In the genomic region with DNA sequence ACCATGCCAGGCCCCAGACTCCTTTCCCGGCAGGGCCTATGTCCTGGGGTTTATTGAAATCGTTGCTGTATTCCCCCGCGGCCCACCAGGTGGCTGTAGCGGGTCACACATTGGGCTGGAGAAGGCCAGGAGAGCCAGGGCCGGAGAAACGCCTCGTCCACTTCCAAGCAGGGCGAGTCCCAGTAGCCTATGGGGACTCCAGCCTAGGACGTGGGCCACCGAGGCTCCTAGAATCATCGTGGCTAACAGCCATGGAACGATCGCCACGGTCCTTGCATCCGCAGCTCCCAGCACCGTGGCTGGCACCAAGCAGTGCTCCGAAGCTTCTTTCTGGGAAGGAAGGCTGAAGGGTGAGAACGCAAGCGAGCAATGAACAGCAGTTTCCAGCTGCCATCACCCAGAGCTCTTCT, we compare ENCODE assay signal across 8 cellular contexts.
DNase-seq lines count a peak whose midpoint lies in the region; ATAC-seq and TF ChIP-seq lines count a peak whose summit lies in the region.

No MANE protein-coding gene starts in this region.

- H3K36me3 ChIP-seq in BLaER1: no peaks in the 10 kb centered on the region
- H3K36me3 ChIP-seq in stomach: no peaks in the 10 kb centered on the region

- H3K4me1 Mint-ChIP-seq in brain: no peaks in the 10 kb centered on the region

- ATAC-seq in HG03565 (IDR thresholded peaks at IDR 0.05; ENCODE audit: unreplicated experiment): no peak

- no peak for TF ChIP-seq EP300 in stomach (IDR thresholded peaks at IDR 0.05)

- H3K4me1 ChIP-seq in BLaER1: peaks cover 7% of the 10 kb centered on the region
- H3K4me1 ChIP-seq in stomach: peaks cover 0 to 8% (median 2%) of the 10 kb centered on the region in 4 donors

- H3K27me3 Mint-ChIP-seq in brain: peaks cover 7% of the 10 kb centered on the region

- no peaks in the 10 kb centered on the region for H3K9me3 ChIP-seq in BLaER1
- no peaks in the 10 kb centered on the region for H3K9me3 ChIP-seq in stomach

- no peaks in the 10 kb centered on the region for H4K20me1 ChIP-seq in BLaER1

- no peak for TF ChIP-seq POLR2A in stomach (IDR thresholded peaks at IDR 0.05)

- H3K4me3 Mint-ChIP-seq in brain: no peak overlapping the region

- no peaks in the 10 kb centered on the region for H3K36me3 Mint-ChIP-seq in brain

- H3K9ac ChIP-seq in BLaER1: no peak overlapping the region

- 21 to 45% (median 22%) methylated on average over 15 to 20 of the region's 20 CpGs for WGBS in stomach, 5 donors

- no peaks in the 10 kb centered on the region for H3K27me3 ChIP-seq in BLaER1
- no peaks in the 10 kb centered on the region for H3K27me3 ChIP-seq in stomach

- peak overlapping the region; percentile 13 for H3K4me2 ChIP-seq in BLaER1

- DNase-seq in HT-29 (ENCODE audit: low spot score): peak; percentile 65
- DNase-seq in iris pigment epithelial cell (ENCODE audit: low read depth): peak; percentile 69
- peak; percentile 73 for DNase-seq in stomach
- DNase-seq in NCI-H187 (lab: John Stamatoyannopoulos, UW): no peak
- no peak for DNase-seq in H4 (ENCODE audit: low spot score)

- H3K27ac Mint-ChIP-seq in brain: no peak overlapping the region

- TF ChIP-seq CTCF in brain (conservative IDR thresholded peaks at IDR 0.05): peak; percentile 58 to 69
- peak in 5 of 7 experiments; percentile 52 to 65 (median 57) for TF ChIP-seq CTCF in stomach (IDR thresholded peaks at IDR 0.05)

- H3K4me3 ChIP-seq in BLaER1 (no peak overlapping the region), stomach (peak overlapping the region in 3 of 4 donors; percentile 20 to 28 (median 23))

- H3K27ac ChIP-seq in BLaER1: no peak overlapping the region
- H3K27ac ChIP-seq in stomach: no peak overlapping the region

- intact Hi-C loops in stomach (cut with DNase I; ENCODE audit: low total_unique reads): no loop called here

- H3K9me3 Mint-ChIP-seq in brain: no peaks in the 10 kb centered on the region

Comparison
In these comparisons a context has a peak if more than half of its experiments do, and no peak if none do; other contexts are left out.
1. DNase-seq: peak in HT-29 (single experiment), iris pigment epithelial cell (single experiment) and stomach (single experiment); none in NCI-H187 (0 of 2) and H4 (single experiment).